Comparison of ENCODE assay signal across 1 cellular context in genomic region chr3:192916455-192917257, GRCh38.
TF ChIP-seq lines count a peak whose summit lies in the region.

No MANE protein-coding gene starts in this region.

TF ChIP-seq in SK-N-SH treated with all-trans-retinoic acid at 6 μM for 48 hours, 23 proteins besides CTCF, POLR2A, EP300 and RAD21 (continued from another document):
- TF ChIP-seq PATZ1 (CRISPR knock-in tag; IDR thresholded peaks at IDR 0.05; ENCODE audit: borderline replicate concordance) (no peak), POU6F1 (CRISPR knock-in tag; IDR thresholded peaks at IDR 0.05; ENCODE audit: borderline replicate concordance, low read depth) (no peak), ZFP3 (CRISPR knock-in tag; IDR thresholded peaks at IDR 0.05) (no peak), ARNTL (CRISPR knock-in tag; IDR thresholded peaks at IDR 0.05; ENCODE audit: borderline replicate concordance, low read depth) (no peak), CSDC2 (CRISPR knock-in tag; IDR thresholded peaks at IDR 0.05) (no peak), RARB (CRISPR knock-in tag; IDR thresholded peaks at IDR 0.05) (no peak), ZC3H10 (CRISPR knock-in tag; IDR thresholded peaks at IDR 0.05) (no peak), CREB5 (CRISPR knock-in tag; IDR thresholded peaks at IDR 0.05; ENCODE audit: low read depth) (no peak)
